ENCODE assay signal across 20 cellular contexts in genomic region chr14:64688801-64689200, GRCh38. TPM values are rescaled to one million over a fixed set of nuclear protein-coding genes. Genes with fewer than 3 reads are reported as not detected.
A peak's percentile ranks its signal among the peaks of the same experiment; 100 is the strongest.
DNase-seq lines count a peak whose midpoint lies in the region; ATAC-seq and TF ChIP-seq lines count a peak whose summit lies in the region.
"Had no signal": no experiment of that assay in that cellular context is flagged by ENCODE, and none has a peak within 500 bp of the region (broad histone marks: within the 10 kb centered on the region; RNA-seq: fewer than 3 reads in every experiment).

No MANE protein-coding gene starts in this region.

- no peak overlapping the region for H2AFZ ChIP-seq in neuronal stem cell (ENCODE audit: low read length)
- H2AFZ ChIP-seq: GM23248, neural progenitor cell had no signal

- H3K4me1 ChIP-seq in neuronal stem cell (ENCODE audit: control insufficient read depth in 2 of 2, insufficient read depth in 1 of 2, low read depth in 1 of 2, low read length in 2 of 2) (peaks cover 10 to 13% of the 10 kb centered on the region in 2 donors), gastrocnemius medialis (peaks cover 1 to 9% of the 10 kb centered on the region in 2 donors)

- H4K91ac ChIP-seq in neuronal stem cell (ENCODE audit: low read depth, low read length, poor library complexity): no peak overlapping the region

- no peak overlapping the region for H2AK5ac ChIP-seq in neuronal stem cell (ENCODE audit: low read depth, low read length)

- intact Hi-C loops in dorsolateral prefrontal cortex (cut with DNase I) (no loop called here), gastrocnemius medialis (cut with DNase I; ENCODE audit: low total_unique reads) (no loop called here)

- H3K23ac ChIP-seq in neuronal stem cell (ENCODE audit: low read depth, low read length, poor library complexity): peak overlapping the region; percentile 36

- no peak overlapping the region for H2BK120ac ChIP-seq in neuronal stem cell (ENCODE audit: low read depth, low read length)

- H3K4me2 ChIP-seq in neuronal stem cell (ENCODE audit: insufficient read depth, low read length, poor library complexity, severe bottlenecking): no peak overlapping the region
- H3K4me2 ChIP-seq: neural progenitor cell had no signal

- in situ Hi-C loops in gastrocnemius medialis (cut with MboI; ENCODE audit: low sequenced_read_pairs in 4 of 4): no loop called here

- no peak overlapping the region for H2BK5ac ChIP-seq in neuronal stem cell (ENCODE audit: low read length)

- no peak overlapping the region for H4K8ac ChIP-seq in neuronal stem cell (ENCODE audit: low read depth, low read length)

- TF ChIP-seq CTCF in dorsolateral prefrontal cortex (IDR thresholded peaks at IDR 0.05 in 54 of 56, conservative IDR thresholded peaks at IDR 0.05 in 2 of 56; ENCODE audit: low read depth in 1 of 56, partially characterized antibody in 56 of 56) (no peak), gastrocnemius medialis (IDR thresholded peaks at IDR 0.05 in 4 of 5, conservative IDR thresholded peaks at IDR 0.05 in 1 of 5) (no peak)

- H3K27ac ChIP-seq in dorsolateral prefrontal cortex (peak overlapping the region in 16 of 59 donors; percentile 9 to 98 (median 50)), neuronal stem cell (replicated peaks; ENCODE audit: low read length) (no peak overlapping the region), gastrocnemius medialis (no peak overlapping the region)
- H3K27ac ChIP-seq: GM23248, neural progenitor cell had no signal

- H3K4me3 ChIP-seq in dorsolateral prefrontal cortex (no peak overlapping the region), neuronal stem cell (ENCODE audit: low read length in 2 of 2) (peak overlapping the region in 1 of 2 donors; percentile 10), gastrocnemius medialis (no peak overlapping the region)
- H3K4me3 ChIP-seq: GM23248, neural progenitor cell had no signal

- no peak overlapping the region for H3K9ac ChIP-seq in neuronal stem cell (ENCODE audit: low read depth, low read length, poor library complexity)
- H3K9ac ChIP-seq: GM23248, neural progenitor cell had no signal

- no peaks in the 10 kb centered on the region for H3K9me3 ChIP-seq in neuronal stem cell (replicated peaks in 1 of 2; ENCODE audit: control insufficient read depth in 2 of 2, insufficient read depth in 1 of 2, low read depth in 1 of 2, low read length in 2 of 2)
- no peaks in the 10 kb centered on the region for H3K9me3 ChIP-seq in gastrocnemius medialis

- H3K18ac ChIP-seq in neuronal stem cell (ENCODE audit: low read length): peak overlapping the region; percentile 11

- TF ChIP-seq POLR2A in gastrocnemius medialis (IDR thresholded peaks at IDR 0.05): no peak

- H3K36me3 ChIP-seq in neuronal stem cell (replicated peaks in 1 of 2; ENCODE audit: control insufficient read depth in 2 of 2, insufficient read depth in 2 of 2, low read length in 2 of 2) (no peaks in the 10 kb centered on the region), gastrocnemius medialis (no peaks in the 10 kb centered on the region)
- H3K36me3 ChIP-seq: neural progenitor cell had no signal

- H3K4ac ChIP-seq in neuronal stem cell (ENCODE audit: low read length): no peak overlapping the region

- no peak overlapping the region for H2BK12ac ChIP-seq in neuronal stem cell (ENCODE audit: low read length)

- H2BK15ac ChIP-seq in neuronal stem cell (ENCODE audit: low read length): no peak overlapping the region

- no peak overlapping the region for H3K14ac ChIP-seq in neuronal stem cell (ENCODE audit: low read length)

- H3K27me3 ChIP-seq in dorsolateral prefrontal cortex: no peaks in the 10 kb centered on the region
- H3K27me3 ChIP-seq in neuronal stem cell (ENCODE audit: control insufficient read depth in 3 of 3, insufficient read depth in 3 of 3, low read depth in 1 of 3, low read length in 3 of 3): peaks cover 0 to 32% (median 3%) of the 10 kb centered on the region in 3 experiments
- no peaks in the 10 kb centered on the region for H3K27me3 ChIP-seq in gastrocnemius medialis
- H3K27me3 ChIP-seq: neural progenitor cell had no signal

- no CpG with 5 or more reads among the region's 8 CpGs for WGBS in neuronal stem cell (ENCODE audit: extremely low coverage in 2 of 2, insufficient read length in 2 of 2, insufficient replicate concordance in 1 of 2), 2 donors

- no peaks in the 10 kb centered on the region for H3K79me1 ChIP-seq in neuronal stem cell (ENCODE audit: low read depth, low read length)

- ATAC-seq in gastrocnemius medialis: no peak
- ATAC-seq: activated CD4-positive, alpha-beta T cell treated with anti-CD3 and anti-CD28 coated beads for 36 hours; activated naive CD4-positive, alpha-beta T cell treated with anti-CD3 and anti-CD28 coated beads, Interleukin-2, amount 50 U/mL, for 72 hours; right cardiac atrium had no signal

- peak; percentile 39 for DNase-seq in COR-L47 (lab: John Stamatoyannopoulos, UW)
- peak; percentile 52 to 86 for DNase-seq in NCI-H2081 (lab: John Stamatoyannopoulos, UW)
- peak in 6 of 10 donors; percentile 40 to 78 (median 64) for DNase-seq in dorsolateral prefrontal cortex
- DNase-seq in neuronal stem cell (ENCODE audit: low spot score): no peak
- no peak for DNase-seq in NCI-H2227 (lab: John Stamatoyannopoulos, UW; ENCODE audit: unreplicated experiment)
- DNase-seq in stimulated activated CD4-positive, alpha-beta T cell treated with anti-CD3 and anti-CD28 coated beads, Interleukin-2, amount 100 ng/mL, for 24 hours: no peak
- no peak for DNase-seq in NCI-H1694 (lab: John Stamatoyannopoulos, UW)
- DNase-seq in gastrocnemius medialis: no peak
- DNase-seq: activated CD4-positive, alpha-beta T cell treated with anti-CD3 and anti-CD28 coated beads for 36 hours; activated T-cell treated with anti-CD3 and anti-CD28 coated beads, Interleukin-2, amount 50 U/mL, for 1 hour; Calu3; erythroblast; glutamatergic neuron; GM23248; NCI-H2029 treated with DMSO at 0.1 percent for 48 hours; right cardiac atrium; Right ventricle myocardium superior; T-helper 9 cell had no signal

RNA-seq across cellular contexts. Expression of gene PLEKHG3, which starts 15.4 kb away (rescaled TPM):
- total RNA-seq in dorsolateral prefrontal cortex (100 to 1,000 TPM in 43 of 120 experiments, 10 to 100 TPM in 77; 27.1 to 361 (median 85.0) TPM), gastrocnemius medialis (10 to 100 TPM in 3 of 4 donors, 1 to 10 TPM in 1; 8.8 to 18.8 (median 14.5) TPM)
- 66.9 TPM for polyA plus RNA-seq in neuronal stem cell (2013, experiment 1 of 2)
- polyA plus RNA-seq in neuronal stem cell (2013, experiment 2 of 2): 64.7 TPM

Comparison
In these comparisons a context has a peak if more than half of its experiments do, and no peak if none do; other contexts are left out.
1. DNase-seq: peak in COR-L47 (single experiment), NCI-H2081 (2 of 2) and dorsolateral prefrontal cortex (6 of 10); none in neuronal stem cell (single experiment), NCI-H2227 (single experiment), stimulated activated CD4-positive, alpha-beta T cell treated with anti-CD3 and anti-CD28 coated beads, Interleukin-2, amount 100 ng/mL, for 24 hours (0 of 2), NCI-H1694 (single experiment) and gastrocnemius medialis (0 of 2).